ENCODE assay signal across 10 cellular contexts in the genomic region with DNA sequence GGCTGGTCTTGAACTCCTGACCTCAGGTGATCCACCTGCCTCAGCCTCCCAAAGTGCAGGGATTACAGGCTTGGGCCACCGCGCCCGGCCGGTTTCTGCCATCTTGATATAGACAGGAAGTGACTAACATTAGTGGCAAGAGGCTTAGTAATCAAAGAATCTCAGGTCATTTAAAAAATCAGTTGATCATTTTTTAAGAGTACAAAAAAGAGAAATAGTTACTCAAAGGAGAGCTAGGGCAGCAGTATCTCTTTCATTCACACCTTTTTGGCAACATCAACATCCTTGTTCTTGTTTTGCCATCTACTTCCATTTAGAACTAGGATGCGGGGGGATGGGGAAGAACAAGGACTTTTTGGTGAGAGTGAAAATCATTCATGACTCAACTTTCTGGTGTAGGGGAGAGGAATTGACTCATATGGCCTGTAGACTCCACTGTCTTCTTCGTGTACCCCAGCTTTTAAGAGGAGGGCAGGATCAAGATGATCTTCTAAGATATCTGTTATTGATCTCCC. TPM values are rescaled to one million over a fixed set of nuclear protein-coding genes. Genes with fewer than 3 reads are reported as not detected.
A peak's percentile ranks its signal among the peaks of the same experiment; 100 is the strongest.
DNase-seq lines count a peak whose midpoint lies in the region; ATAC-seq and TF ChIP-seq lines count a peak whose summit lies in the region.
"Had no signal": no experiment of that assay in that cellular context is flagged by ENCODE, and none has a peak within 500 bp of the region (broad histone marks: within the 10 kb centered on the region; RNA-seq: fewer than 3 reads in every experiment).

No MANE protein-coding gene starts in this region.

- intact Hi-C loops in PC-9 (cut with micrococcal nuclease; ENCODE audit: unreplicated experiment) (no loop called here), right cardiac atrium (cut with DNase I) (no loop called here)

- no peak overlapping the region for H4K91ac ChIP-seq in H9 (ENCODE audit: insufficient read length, low read depth, low read length)

- H3K36me3 ChIP-seq in GM23248 (ENCODE audit: low read depth): no peaks in the 10 kb centered on the region
- H3K36me3 ChIP-seq in PC-9 (ENCODE audit: low read depth): no peaks in the 10 kb centered on the region
- no peaks in the 10 kb centered on the region for H3K36me3 ChIP-seq in skeletal muscle satellite cell (ENCODE audit: insufficient read depth, low read length)
- H3K36me3 ChIP-seq in MM.1S (replicated peaks; ENCODE audit: insufficient read depth, low read length): no peaks in the 10 kb centered on the region

- H3K27ac Mint-ChIP-seq in activated naive CD4-positive, alpha-beta T cell treated with anti-CD3 and anti-CD28 coated beads, Interleukin-2, amount 50 U/mL, for 72 hours: peak overlapping the region; percentile 70 to 88
- no peak overlapping the region for H3K27ac Mint-ChIP-seq in H9

- H3K4me2 ChIP-seq in GM23248 (ENCODE audit: unreplicated experiment) (peak overlapping the region; percentile 38), PC-9 (peak overlapping the region; percentile 48), skeletal muscle satellite cell (ENCODE audit: low read length) (peak overlapping the region; percentile 48), H9 (ENCODE audit: insufficient read depth, insufficient read length, low read length) (no peak overlapping the region), MM.1S (ENCODE audit: low read depth, low read length) (no peak overlapping the region)

- H3K27me3 ChIP-seq in GM23248 (replicated peaks; ENCODE audit: insufficient read depth): no peaks in the 10 kb centered on the region
- no peaks in the 10 kb centered on the region for H3K27me3 ChIP-seq in PC-9 (ENCODE audit: insufficient read depth, low read depth)
- no peaks in the 10 kb centered on the region for H3K27me3 ChIP-seq in skeletal muscle satellite cell (ENCODE audit: control insufficient read depth, insufficient read depth, low read length)
- H3K27me3 ChIP-seq in right cardiac atrium (ENCODE audit: control insufficient read depth, insufficient read depth): no peaks in the 10 kb centered on the region
- peaks cover 9% of the 10 kb centered on the region; the same call in 1 of the 2 replicates for H3K27me3 ChIP-seq in H9 (ENCODE audit: insufficient read depth, low read length)
- peaks cover 6% of the 10 kb centered on the region; the same call in 1 of the 2 replicates for H3K27me3 ChIP-seq in MM.1S (replicated peaks; ENCODE audit: insufficient read depth, low read length)

- no peak overlapping the region for H2AFZ ChIP-seq in GM23248
- H2AFZ ChIP-seq in PC-9: peak overlapping the region; percentile 37
- H2AFZ ChIP-seq in H9 (ENCODE audit: low read length): no peak overlapping the region
- H2AFZ ChIP-seq in MM.1S (ENCODE audit: low read length): no peak overlapping the region

- H3K9me2 ChIP-seq in GM23248 (ENCODE audit: insufficient read depth) (no peaks in the 10 kb centered on the region), PC-9 (ENCODE audit: insufficient read depth) (no peaks in the 10 kb centered on the region), MM.1S (replicated peaks; ENCODE audit: insufficient read depth, low read length) (no peaks in the 10 kb centered on the region)

- BruUV-seq in PC-9 (replicated peaks; lab: Mats Ljungman, UMichigan): no TSS peak

- H3K4me1 Mint-ChIP-seq in H9: peaks cover 15 to 30% of the 10 kb centered on the region in 2 experiments

- H3F3A ChIP-seq in GM23248 (ENCODE audit: insufficient read depth) (peaks cover 44% of the 10 kb centered on the region), PC-9 (ENCODE audit: insufficient read depth, low read depth) (peaks cover 45% of the 10 kb centered on the region), MM.1S (ENCODE audit: insufficient read depth, low read length) (peaks cover 17% of the 10 kb centered on the region)

- H3K27ac ChIP-seq in GM23248 (peak overlapping the region; percentile 44), PC-9 (peak overlapping the region; percentile 74), right cardiac atrium (ENCODE audit: low read length) (no peak overlapping the region), H9 (ENCODE audit: insufficient read length, low read depth, low read length) (no peak overlapping the region), MM.1S (ENCODE audit: low read length) (no peak overlapping the region)

- no peak overlapping the region for H3T11ph ChIP-seq in H9 (ENCODE audit: low read length)

- H3K79me2 ChIP-seq in GM23248 (ENCODE audit: insufficient read depth) (no peaks in the 10 kb centered on the region), PC-9 (ENCODE audit: low read depth) (peaks cover 17% of the 10 kb centered on the region), H9 (ENCODE audit: insufficient read depth, low read length) (no peaks in the 10 kb centered on the region), MM.1S (ENCODE audit: low read length) (no peaks in the 10 kb centered on the region)

- peaks cover 47% of the 10 kb centered on the region for H3K4me1 ChIP-seq in GM23248 (ENCODE audit: insufficient read depth)
- H3K4me1 ChIP-seq in PC-9 (replicated peaks; ENCODE audit: insufficient read depth): peaks cover 65% of the 10 kb centered on the region
- peaks cover 46% of the 10 kb centered on the region for H3K4me1 ChIP-seq in skeletal muscle satellite cell (ENCODE audit: control insufficient read depth, insufficient read depth, low read length)
- H3K4me1 ChIP-seq in right cardiac atrium (ENCODE audit: control insufficient read depth, insufficient read depth, low read length): no peaks in the 10 kb centered on the region
- no peaks in the 10 kb centered on the region; the same call in 1 of the 2 replicates for H3K4me1 ChIP-seq in H9 (ENCODE audit: insufficient read depth, low read length)
- H3K4me1 ChIP-seq in MM.1S (ENCODE audit: low read length): peaks cover 9% of the 10 kb centered on the region; the same call in 1 of the 2 replicates

- H3K36me3 Mint-ChIP-seq in activated naive CD4-positive, alpha-beta T cell treated with anti-CD3 and anti-CD28 coated beads, Interleukin-2, amount 50 U/mL, for 72 hours: no peaks in the 10 kb centered on the region
- peaks cover 0 to 2% (median 0%) of the 10 kb centered on the region in 3 experiments; a peak in 2 of 7 replicates for H3K36me3 Mint-ChIP-seq in H9 (ENCODE audit: insufficient read depth in 1 of 3, low read depth in 3 of 3)

- H2BK12ac ChIP-seq in H9 (ENCODE audit: insufficient read length, low read depth, low read length): no peak overlapping the region

- H3K27me3 Mint-ChIP-seq in H9 (ENCODE audit: low read depth): peaks cover 40% of the 10 kb centered on the region

- no peak overlapping the region for H2BK120ac ChIP-seq in H9 (ENCODE audit: low read depth, low read length, poor library complexity, severe bottlenecking)

- no peak overlapping the region for H4K8ac ChIP-seq in H9 (replicated peaks; ENCODE audit: insufficient read length, low read depth, low read length)

- H2AK5ac ChIP-seq in H9 (ENCODE audit: insufficient read length, low read length): no peak overlapping the region

- H3K9ac ChIP-seq in GM23248 (no peak overlapping the region), skeletal muscle satellite cell (ENCODE audit: low read depth, low read length) (no peak overlapping the region), H9 (ENCODE audit: extremely low read depth, insufficient read length, low read length) (no peak overlapping the region), MM.1S (ENCODE audit: low read length) (no peak overlapping the region)

- H4K5ac ChIP-seq in H9 (ENCODE audit: insufficient read length, low read depth, low read length): no peak overlapping the region

- TF ChIP-seq CTCF in PC-9 (conservative IDR thresholded peaks at IDR 0.05): no peak
- TF ChIP-seq CTCF in H9 (conservative IDR thresholded peaks at IDR 0.05): no peak
- TF ChIP-seq CTCF in MM.1S (IDR thresholded peaks at IDR 0.05; ENCODE audit: low read length): no peak

- no peaks in the 10 kb centered on the region for H3K79me1 ChIP-seq in H9 (ENCODE audit: insufficient read depth, low read depth, low read length, poor library complexity, severe bottlenecking)

- no peak overlapping the region for H3K4me3 Mint-ChIP-seq in H9

- CTCF ChIA-PET in PC-9 (lab: Charles Lee): interaction anchor here (0.6 kb wide), 1 partner anchor 307 kb away, joined by 4 read pairs; no protein-coding TSS in a partner anchor

- H3K18ac ChIP-seq in H9 (ENCODE audit: insufficient read length, low read depth, low read length): no peak overlapping the region

- WGBS in GM23248 (ENCODE audit: low coverage in 1 of 2, low lambda C conversion rate in 2 of 2, missing lambda C conversion rate in 2 of 2), 2 experiments: 7 to 10% methylated on average over 6 of the region's 6 CpGs
- WGBS in right cardiac atrium: 72% methylated on average over 6 of the region's 6 CpGs
- WGBS in H9 (ENCODE audit: extremely low coverage, insufficient read length, low lambda C conversion rate): no CpG with 5 or more reads among the region's 6 CpGs

- peak; percentile 70 to 75 for ATAC-seq in activated naive CD4-positive, alpha-beta T cell treated with anti-CD3 and anti-CD28 coated beads, Interleukin-2, amount 50 U/mL, for 72 hours
- ATAC-seq in right cardiac atrium: no peak

- DNase-seq in GM23248 (peak; percentile 85), PC-9 (peak in 1 of 2 experiments; percentile 70), right cardiac atrium (no peak), H9 (no peak), MM.1S (no peak), NCI-H128 (lab: John Stamatoyannopoulos, UW; ENCODE audit: unreplicated experiment) (no peak)
- peak in 1 of 2 donors; percentile 61 for DNase-seq in activated naive CD4-positive, alpha-beta T cell treated with anti-CD3 and anti-CD28 coated beads, Interleukin-2, amount 50 U/mL, for 72 hours (ENCODE audit: low spot score in 2 of 2)
- DNase-seq: posterior cingulate gyrus had no signal

- no peak overlapping the region for H3K4me3 ChIP-seq in GM23248
- H3K4me3 ChIP-seq in PC-9: no peak overlapping the region
- peak overlapping the region; percentile 30 for H3K4me3 ChIP-seq in skeletal muscle satellite cell (ENCODE audit: low read length)
- no peak overlapping the region for H3K4me3 ChIP-seq in right cardiac atrium (ENCODE audit: low read length)
- no peak overlapping the region for H3K4me3 ChIP-seq in MM.1S (ENCODE audit: low read length)

- H3K4ac ChIP-seq in H9 (ENCODE audit: low read depth, low read length): no peak overlapping the region

- no peak overlapping the region for H2BK20ac ChIP-seq in H9 (ENCODE audit: low read depth, low read length, poor library complexity, severe bottlenecking)

- no peak overlapping the region for H3K56ac ChIP-seq in H9 (ENCODE audit: insufficient read length, low read depth, low read length)

- H4K20me1 ChIP-seq in GM23248 (ENCODE audit: insufficient read depth) (no peaks in the 10 kb centered on the region), PC-9 (ENCODE audit: insufficient read depth) (no peaks in the 10 kb centered on the region), H9 (ENCODE audit: control insufficient read depth, insufficient read depth, insufficient read length) (no peaks in the 10 kb centered on the region), MM.1S (ENCODE audit: insufficient read depth, low read length) (no peaks in the 10 kb centered on the region)

- H3K23me2 ChIP-seq in H9 (ENCODE audit: insufficient read length, low read depth, low read length, poor library complexity, severe bottlenecking): peaks cover 9% of the 10 kb centered on the region

- H3K23ac ChIP-seq in H9 (ENCODE audit: insufficient read length, low read depth, low read length): no peak overlapping the region

- no peak overlapping the region for H2BK15ac ChIP-seq in H9 (ENCODE audit: low read depth, low read length)

- H3K9me3 Mint-ChIP-seq in activated naive CD4-positive, alpha-beta T cell treated with anti-CD3 and anti-CD28 coated beads, Interleukin-2, amount 50 U/mL, for 72 hours: no peaks in the 10 kb centered on the region
- no peaks in the 10 kb centered on the region for H3K9me3 Mint-ChIP-seq in H9

- H3K14ac ChIP-seq in H9 (ENCODE audit: insufficient read depth, low read length): no peak overlapping the region

- H2BK5ac ChIP-seq in H9 (ENCODE audit: insufficient read length, low read length): no peak overlapping the region

- H3K9me3 ChIP-seq in GM23248 (ENCODE audit: low read depth) (no peaks in the 10 kb centered on the region), PC-9 (ENCODE audit: insufficient read depth, low read depth) (no peaks in the 10 kb centered on the region), skeletal muscle satellite cell (replicated peaks; ENCODE audit: low read length) (no peaks in the 10 kb centered on the region), right cardiac atrium (ENCODE audit: control insufficient read depth, low read length) (no peaks in the 10 kb centered on the region), H9 (ENCODE audit: control insufficient read depth, low read depth, low read length) (no peaks in the 10 kb centered on the region), MM.1S (replicated peaks; ENCODE audit: insufficient read depth, low read length) (no peaks in the 10 kb centered on the region)

- POLR2A ChIA-PET in PC-9 (lab: Charles Lee; ENCODE audit: unreplicated experiment): no interaction called here

- in situ Hi-C loops in GM23248 (cut with MboI): no loop called here

RNA-seq across cellular contexts. Expression of gene FCRLB, which starts 8.8 kb away (rescaled TPM):
- total RNA-seq in GM23248 (2014; rRNA removed; shearing (Covaris generic)): 8.3 and 14.5 TPM in 2 replicates
- polyA plus RNA-seq in GM23248 (2016; fragmentation: Nextera tagmentation; extraction: Ambion mirVana) (9.4 and 10.1 TPM in 2 replicates), right cardiac atrium (0.61 TPM)
- total RNA-seq in PC-9 (2021) (1.0 and 1.5 TPM in 2 replicates), right cardiac atrium (under 1 TPM; 0.28 to 0.68 (median 0.48) TPM), H9 (2021) (0.18 TPM in 1 of 2 replicates, not detected in the other)
- total RNA-seq in activated naive CD4-positive, alpha-beta T cell treated with anti-CD3 and anti-CD28 coated beads, Interleukin-2, amount 50 U/mL, for 72 hours: not detected
- total RNA-seq in skeletal muscle satellite cell (2012; rRNA removed): 1.8 and 4.2 TPM in 2 replicates

RNA-seq across cellular contexts. Expression of gene DUSP12, which starts 19.5 kb away (rescaled TPM):
- 27.4 and 34.2 TPM in 2 replicates for total RNA-seq in GM23248 (2014; rRNA removed; shearing (Covaris generic))
- polyA plus RNA-seq in GM23248 (2016; fragmentation: Nextera tagmentation; extraction: Ambion mirVana): 29.9 and 34.9 TPM in 2 replicates
- 21.0 and 23.6 TPM in 2 replicates for total RNA-seq in PC-9 (2021)
- total RNA-seq in activated naive CD4-positive, alpha-beta T cell treated with anti-CD3 and anti-CD28 coated beads, Interleukin-2, amount 50 U/mL, for 72 hours: 10 to 100 TPM in 1 of 2 donors, 1 to 10 TPM in 1; 7.5 to 23.8 TPM
- total RNA-seq in skeletal muscle satellite cell (2012; rRNA removed): 21.8 and 26.6 TPM in 2 replicates
- 10 to 100 TPM in 2 of 4 donors, 1 to 10 TPM in 2; 7.1 to 13.5 (median 10.3) TPM for total RNA-seq in right cardiac atrium
- polyA plus RNA-seq in right cardiac atrium: 9.5 TPM
- total RNA-seq in H9 (2021): 23.2 and 28.0 TPM in 2 replicates

RNA-seq across cellular contexts. Expression of gene FCRLA, which starts 23.1 kb away (rescaled TPM):
- total RNA-seq in GM23248 (2014; rRNA removed; shearing (Covaris generic)): 7.5 and 8.4 TPM in 2 replicates
- polyA plus RNA-seq in GM23248 (2016; fragmentation: Nextera tagmentation; extraction: Ambion mirVana) (5.3 and 6.8 TPM in 2 replicates), right cardiac atrium (0.23 TPM)
- total RNA-seq in PC-9 (2021) (0.20 TPM in 1 of 2 replicates, not detected in the other), right cardiac atrium (not detected), H9 (2021) (not detected in 2 replicates)
- not detected for total RNA-seq in activated naive CD4-positive, alpha-beta T cell treated with anti-CD3 and anti-CD28 coated beads, Interleukin-2, amount 50 U/mL, for 72 hours
- total RNA-seq in skeletal muscle satellite cell (2012; rRNA removed): 1.3 and 6.6 TPM in 2 replicates
- total RNA-seq: HT-29 had no signal

RNA-seq across cellular contexts. Expression of gene ATF6, which starts 36.0 kb away (rescaled TPM):
- 19.8 and 21.4 TPM in 2 replicates for total RNA-seq in GM23248 (2014; rRNA removed; shearing (Covaris generic))
- polyA plus RNA-seq in GM23248 (2016; fragmentation: Nextera tagmentation; extraction: Ambion mirVana): 14.8 TPM in 2 replicates
- 14.6 and 19.5 TPM in 2 replicates for total RNA-seq in PC-9 (2021)
- 10 to 100 TPM; 21.3 to 24.9 TPM for total RNA-seq in activated naive CD4-positive, alpha-beta T cell treated with anti-CD3 and anti-CD28 coated beads, Interleukin-2, amount 50 U/mL, for 72 hours
- 15.9 and 18.0 TPM in 2 replicates for total RNA-seq in skeletal muscle satellite cell (2012; rRNA removed)
- total RNA-seq in right cardiac atrium: 10 to 100 TPM; 15.3 to 18.5 (median 16.7) TPM
- polyA plus RNA-seq in right cardiac atrium: 5.7 TPM
- total RNA-seq in H9 (2021): 10.4 and 11.2 TPM in 2 replicates

Comparison
In these comparisons a context has a peak if more than half of its experiments do, and no peak if none do; other contexts are left out.
1. H3K27ac ChIP-seq: peak in GM23248 (single experiment) and PC-9 (single experiment); none in right cardiac atrium (single experiment), H9 (single experiment) and MM.1S (single experiment).
2. H3K4me2 ChIP-seq: peak in GM23248 (single experiment), PC-9 (single experiment) and skeletal muscle satellite cell (single experiment); none in H9 (single experiment) and MM.1S (single experiment).
3. ATAC-seq: peak in activated naive CD4-positive, alpha-beta T cell treated with anti-CD3 and anti-CD28 coated beads, Interleukin-2, amount 50 U/mL, for 72 hours (2 of 2); none in right cardiac atrium (0 of 2).
4. H3K27ac Mint-ChIP-seq: peak in activated naive CD4-positive, alpha-beta T cell treated with anti-CD3 and anti-CD28 coated beads, Interleukin-2, amount 50 U/mL, for 72 hours (2 of 2); none in H9 (0 of 3).